1 cellular context compared by ENCODE assay signal in the genomic region with DNA sequence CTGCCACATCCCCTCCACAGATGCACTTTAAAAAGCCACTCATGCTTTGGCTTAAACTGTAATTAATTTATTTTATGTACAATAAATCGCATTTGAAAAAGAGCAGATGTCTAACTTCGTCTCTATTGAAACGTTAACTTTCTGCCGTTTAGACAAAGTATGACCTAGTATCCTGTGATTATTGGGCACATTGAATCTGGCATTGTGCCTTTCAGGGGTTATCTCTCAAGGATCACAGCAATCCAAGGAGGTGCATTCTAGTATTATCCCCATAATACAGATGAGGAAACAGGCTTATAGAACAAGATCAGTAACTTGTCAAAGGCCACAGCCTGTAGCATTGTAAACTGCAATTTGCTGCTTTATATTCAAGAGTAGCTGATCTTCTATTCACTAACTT.
TF ChIP-seq lines count a peak whose summit lies in the region.

No MANE protein-coding gene starts in this region.

TF ChIP-seq in GM23338, 12 proteins besides CTCF, POLR2A, EP300 and RAD21 (continued from another document):
- TF ChIP-seq NANOG (IDR thresholded peaks at IDR 0.05; ENCODE audit: borderline replicate concordance): no peak
- no peak for TF ChIP-seq ZNF331 (CRISPR knock-in tag; IDR thresholded peaks at IDR 0.05; ENCODE audit: low read depth)
- TF ChIP-seq JUNB (IDR thresholded peaks at IDR 0.05; ENCODE audit: unreplicated experiment): no peak
- TF ChIP-seq POLR2AphosphoS5 (IDR thresholded peaks at IDR 0.05; ENCODE audit: low read depth): no peak; the same call in 1 of the 2 replicates
- no peak for TF ChIP-seq EZH2 (IDR thresholded peaks at IDR 0.05; ENCODE audit: low read depth, unreplicated experiment)
- TF ChIP-seq ZNF114 (CRISPR knock-in tag; IDR thresholded peaks at IDR 0.05): no peak
- no peak for TF ChIP-seq STAT1 (IDR thresholded peaks at IDR 0.05; ENCODE audit: unreplicated experiment)
- TF ChIP-seq, protein P1, sequence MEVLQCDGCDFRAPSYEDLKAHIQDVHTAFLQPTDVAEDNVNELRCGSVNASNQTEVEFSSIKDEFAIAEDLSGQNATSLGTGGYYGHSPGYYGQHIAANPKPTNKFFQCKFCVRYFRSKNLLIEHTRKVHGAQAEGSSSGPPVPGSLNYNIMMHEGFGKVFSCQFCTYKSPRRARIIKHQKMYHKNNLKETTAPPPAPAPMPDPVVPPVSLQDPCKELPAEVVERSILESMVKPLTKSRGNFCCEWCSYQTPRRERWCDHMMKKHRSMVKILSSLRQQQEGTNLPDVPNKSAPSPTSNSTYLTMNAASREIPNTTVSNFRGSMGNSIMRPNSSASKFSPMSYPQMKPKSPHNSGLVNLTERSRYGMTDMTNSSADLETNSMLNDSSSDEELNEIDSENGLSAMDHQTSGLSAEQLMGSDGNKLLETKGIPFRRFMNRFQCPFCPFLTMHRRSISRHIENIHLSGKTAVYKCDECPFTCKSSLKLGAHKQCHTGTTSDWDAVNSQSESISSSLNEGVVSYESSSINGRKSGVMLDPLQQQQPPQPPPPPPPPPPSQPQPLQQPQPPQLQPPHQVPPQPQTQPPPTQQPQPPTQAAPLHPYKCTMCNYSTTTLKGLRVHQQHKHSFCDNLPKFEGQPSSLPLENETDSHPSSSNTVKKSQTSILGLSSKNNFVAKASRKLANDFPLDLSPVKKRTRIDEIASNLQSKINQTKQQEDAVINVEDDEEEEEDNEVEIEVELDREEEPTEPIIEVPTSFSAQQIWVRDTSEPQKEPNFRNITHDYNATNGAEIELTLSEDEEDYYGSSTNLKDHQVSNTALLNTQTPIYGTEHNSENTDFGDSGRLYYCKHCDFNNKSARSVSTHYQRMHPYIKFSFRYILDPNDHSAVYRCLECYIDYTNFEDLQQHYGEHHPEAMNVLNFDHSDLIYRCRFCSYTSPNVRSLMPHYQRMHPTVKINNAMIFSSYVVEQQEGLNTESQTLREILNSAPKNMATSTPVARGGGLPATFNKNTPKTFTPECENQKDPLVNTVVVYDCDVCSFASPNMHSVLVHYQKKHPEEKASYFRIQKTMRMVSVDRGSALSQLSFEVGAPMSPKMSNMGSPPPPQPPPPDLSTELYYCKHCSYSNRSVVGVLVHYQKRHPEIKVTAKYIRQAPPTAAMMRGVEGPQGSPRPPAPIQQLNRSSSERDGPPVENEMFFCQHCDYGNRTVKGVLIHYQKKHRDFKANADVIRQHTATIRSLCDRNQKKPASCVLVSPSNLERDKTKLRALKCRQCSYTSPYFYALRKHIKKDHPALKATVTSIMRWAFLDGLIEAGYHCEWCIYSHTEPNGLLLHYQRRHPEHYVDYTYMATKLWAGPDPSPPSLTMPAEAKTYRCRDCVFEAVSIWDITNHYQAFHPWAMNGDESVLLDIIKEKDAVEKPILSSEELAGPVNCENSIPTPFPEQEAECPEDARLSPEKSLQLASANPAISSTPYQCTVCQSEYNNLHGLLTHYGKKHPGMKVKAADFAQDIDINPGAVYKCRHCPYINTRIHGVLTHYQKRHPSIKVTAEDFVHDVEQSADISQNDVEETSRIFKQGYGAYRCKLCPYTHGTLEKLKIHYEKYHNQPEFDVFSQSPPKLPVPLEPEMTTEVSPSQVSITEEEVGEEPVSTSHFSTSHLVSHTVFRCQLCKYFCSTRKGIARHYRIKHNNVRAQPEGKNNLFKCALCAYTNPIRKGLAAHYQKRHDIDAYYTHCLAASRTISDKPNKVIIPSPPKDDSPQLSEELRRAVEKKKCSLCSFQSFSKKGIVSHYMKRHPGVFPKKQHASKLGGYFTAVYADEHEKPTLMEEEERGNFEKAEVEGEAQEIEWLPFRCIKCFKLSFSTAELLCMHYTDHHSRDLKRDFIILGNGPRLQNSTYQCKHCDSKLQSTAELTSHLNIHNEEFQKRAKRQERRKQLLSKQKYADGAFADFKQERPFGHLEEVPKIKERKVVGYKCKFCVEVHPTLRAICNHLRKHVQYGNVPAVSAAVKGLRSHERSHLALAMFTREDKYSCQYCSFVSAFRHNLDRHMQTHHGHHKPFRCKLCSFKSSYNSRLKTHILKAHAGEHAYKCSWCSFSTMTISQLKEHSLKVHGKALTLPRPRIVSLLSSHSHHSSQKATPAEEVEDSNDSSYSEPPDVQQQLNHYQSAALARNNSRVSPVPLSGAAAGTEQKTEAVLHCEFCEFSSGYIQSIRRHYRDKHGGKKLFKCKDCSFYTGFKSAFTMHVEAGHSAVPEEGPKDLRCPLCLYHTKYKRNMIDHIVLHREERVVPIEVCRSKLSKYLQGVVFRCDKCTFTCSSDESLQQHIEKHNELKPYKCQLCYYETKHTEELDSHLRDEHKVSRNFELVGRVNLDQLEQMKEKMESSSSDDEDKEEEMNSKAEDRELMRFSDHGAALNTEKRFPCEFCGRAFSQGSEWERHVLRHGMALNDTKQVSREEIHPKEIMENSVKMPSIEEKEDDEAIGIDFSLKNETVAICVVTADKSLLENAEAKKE (CRISPR knock-in tag; IDR thresholded peaks at IDR 0.05): no peak
- TF ChIP-seq, protein P2, sequence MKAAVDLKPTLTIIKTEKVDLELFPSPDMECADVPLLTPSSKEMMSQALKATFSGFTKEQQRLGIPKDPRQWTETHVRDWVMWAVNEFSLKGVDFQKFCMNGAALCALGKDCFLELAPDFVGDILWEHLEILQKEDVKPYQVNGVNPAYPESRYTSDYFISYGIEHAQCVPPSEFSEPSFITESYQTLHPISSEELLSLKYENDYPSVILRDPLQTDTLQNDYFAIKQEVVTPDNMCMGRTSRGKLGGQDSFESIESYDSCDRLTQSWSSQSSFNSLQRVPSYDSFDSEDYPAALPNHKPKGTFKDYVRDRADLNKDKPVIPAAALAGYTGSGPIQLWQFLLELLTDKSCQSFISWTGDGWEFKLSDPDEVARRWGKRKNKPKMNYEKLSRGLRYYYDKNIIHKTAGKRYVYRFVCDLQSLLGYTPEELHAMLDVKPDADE (IDR thresholded peaks at IDR 0.05): no peak
TF ChIP-seq in GM23338: peak in this region for 0.
